10 cellular contexts compared by ENCODE assay signal in the genomic region with DNA sequence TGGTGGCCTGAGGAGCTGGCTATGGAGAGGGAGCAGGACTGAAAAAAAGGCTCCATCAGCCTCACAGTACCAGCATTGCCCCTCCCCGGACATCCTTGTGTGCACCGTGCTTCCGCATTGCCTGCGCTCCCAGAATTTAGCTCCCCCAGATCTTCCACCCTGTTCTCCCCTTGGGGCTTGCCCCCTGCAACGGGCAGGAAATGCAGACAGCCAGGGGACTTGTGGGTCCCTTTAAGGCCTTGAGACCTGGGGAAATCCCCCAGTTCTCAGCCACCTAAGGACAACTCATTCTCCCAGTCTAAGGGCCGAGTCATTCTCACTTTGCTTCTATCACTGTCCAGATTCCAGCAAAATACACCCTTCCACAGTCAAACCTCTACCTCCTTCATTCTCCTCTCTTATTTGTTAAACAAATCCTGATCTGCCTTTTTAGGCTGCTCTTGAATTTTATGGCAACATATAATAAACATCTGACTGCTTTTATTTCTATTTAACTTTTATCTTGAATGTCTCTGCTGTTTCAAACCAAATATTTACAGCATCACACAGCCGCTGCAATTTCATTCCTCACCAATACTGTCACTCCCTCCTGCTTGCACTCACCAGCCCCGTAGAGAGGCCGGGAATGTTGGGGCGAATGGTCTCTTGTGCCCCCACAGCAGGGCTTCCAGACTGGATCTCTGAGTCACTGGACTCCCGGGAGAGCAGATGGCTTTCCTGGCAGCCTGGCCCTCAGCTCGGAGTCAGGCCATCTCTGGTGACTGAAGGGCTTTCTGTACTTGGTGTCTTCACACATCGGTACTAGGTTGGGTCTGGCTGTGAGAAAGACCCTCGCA.
DNase-seq lines count a peak whose midpoint lies in the region; ATAC-seq and TF ChIP-seq lines count a peak whose summit lies in the region.
"Had no signal": no experiment of that assay in that cellular context is flagged by ENCODE, and none has a peak within 500 bp of the region (broad histone marks: within the 10 kb centered on the region; RNA-seq: fewer than 3 reads in every experiment).

No MANE protein-coding gene starts in this region.

- H3K9me3 Mint-ChIP-seq in MCF 10A (ENCODE audit: unreplicated experiment) (peaks cover 31% of the 10 kb centered on the region), glutamatergic neuron (ENCODE audit: unreplicated experiment) (peaks cover 3% of the 10 kb centered on the region)

- intact Hi-C loops in MCF 10A (cut with micrococcal nuclease) = no loop called here
- intact Hi-C loops in breast epithelium (cut with DNase I; ENCODE audit: low total_unique reads) = no loop called here

- TF ChIP-seq CTCF in MCF 10A (IDR thresholded peaks at IDR 0.05; ENCODE audit: unreplicated experiment) = no peak
- TF ChIP-seq CTCF in breast epithelium (IDR thresholded peaks at IDR 0.05) = no peak
- no peak for TF ChIP-seq CTCF in astrocyte of the cerebellum (IDR thresholded peaks at IDR 0.05; ENCODE audit: low read depth, low read length, missing control alignments)
- TF ChIP-seq CTCF in glutamatergic neuron (IDR thresholded peaks at IDR 0.05; ENCODE audit: partially characterized antibody, unreplicated experiment) = no peak

- no peak for TF ChIP-seq POLR2A in breast epithelium (IDR thresholded peaks at IDR 0.05)

- no peaks in the 10 kb centered on the region for H3K4me1 Mint-ChIP-seq in MCF 10A (ENCODE audit: insufficient read depth, unreplicated experiment)
- H3K4me1 Mint-ChIP-seq in glutamatergic neuron (ENCODE audit: low read depth, unreplicated experiment) = peaks cover 4% of the 10 kb centered on the region
- H3K4me1 Mint-ChIP-seq: CD4-positive, CD25-positive, alpha-beta regulatory T cell; memory B cell had no signal

- no peak for ATAC-seq in GM19328 (IDR thresholded peaks at IDR 0.05; ENCODE audit: unreplicated experiment)

- CTCF ChIA-PET in MCF 10A (lab: Yijun Ruan, JAX) = interaction anchor here (0.5 kb wide), 1 partner anchor 1257 kb away, joined by 4 read pairs; no protein-coding TSS in a partner anchor

- no TSS peak for BruUV-seq in MCF 10A (replicated peaks; lab: Mats Ljungman, UMichigan)

- H3K36me3 Mint-ChIP-seq in MCF 10A (ENCODE audit: insufficient read depth, unreplicated experiment) (no peaks in the 10 kb centered on the region), glutamatergic neuron (ENCODE audit: unreplicated experiment) (peaks cover 4% of the 10 kb centered on the region)
- H3K36me3 Mint-ChIP-seq: memory B cell had no signal

- H3K27me3 Mint-ChIP-seq in MCF 10A (ENCODE audit: insufficient read depth, unreplicated experiment) = no peaks in the 10 kb centered on the region
- peaks cover 3% of the 10 kb centered on the region for H3K27me3 Mint-ChIP-seq in glutamatergic neuron (ENCODE audit: unreplicated experiment)
- H3K27me3 Mint-ChIP-seq: memory B cell had no signal

- no peak overlapping the region for H3K4me3 ChIP-seq in breast epithelium
- no peak overlapping the region for H3K4me3 ChIP-seq in astrocyte of the cerebellum (ENCODE audit: low read depth, low read length)
- no peak overlapping the region for H3K4me3 ChIP-seq in effector memory CD4-positive, alpha-beta T cell (ENCODE audit: insufficient read depth, low read depth, low read length, poor library complexity, severe bottlenecking)

- peak; percentile 42 for DNase-seq in MCF 10A (ENCODE audit: unreplicated experiment)
- no peak for DNase-seq in breast epithelium (ENCODE audit: low spot score in 2 of 2)
- peak; percentile 93 for DNase-seq in astrocyte of the cerebellum (ENCODE audit: low read depth)
- peak; percentile 77 for DNase-seq in kidney glomerular epithelial cell (lab: John Stamatoyannopoulos, UW)
- no peak for DNase-seq in glutamatergic neuron
- no peak for DNase-seq in effector memory CD4-positive, alpha-beta T cell
- no peak for DNase-seq in activated CD4-positive, alpha-beta T cell treated with anti-CD3 and anti-CD28 coated beads for 48 hours
- DNase-seq: CD4-positive, CD25-positive, alpha-beta regulatory T cell had no signal

- no peaks in the 10 kb centered on the region for H3K36me3 ChIP-seq in breast epithelium
- no peaks in the 10 kb centered on the region for H3K36me3 ChIP-seq in effector memory CD4-positive, alpha-beta T cell (ENCODE audit: control insufficient read depth, insufficient read depth, low read length)

- no peak overlapping the region for H3K4me3 Mint-ChIP-seq in MCF 10A (ENCODE audit: unreplicated experiment)
- H3K4me3 Mint-ChIP-seq in glutamatergic neuron (ENCODE audit: unreplicated experiment) = no peak overlapping the region
- H3K4me3 Mint-ChIP-seq: CD4-positive, CD25-positive, alpha-beta regulatory T cell; memory B cell had no signal

- no peaks in the 10 kb centered on the region for H3K27me3 ChIP-seq in breast epithelium
- H3K27me3 ChIP-seq in effector memory CD4-positive, alpha-beta T cell (replicated peaks; ENCODE audit: control insufficient read depth, insufficient read depth, low read length, poor library complexity, severe bottlenecking) = no peaks in the 10 kb centered on the region

- H3K4me1 ChIP-seq in breast epithelium = no peaks in the 10 kb centered on the region
- H3K4me1 ChIP-seq in effector memory CD4-positive, alpha-beta T cell (ENCODE audit: control insufficient read depth, insufficient read depth, low read length, poor library complexity, severe bottlenecking) = no peaks in the 10 kb centered on the region

- no peak overlapping the region for H3K27ac Mint-ChIP-seq in MCF 10A (ENCODE audit: low read depth, unreplicated experiment)
- H3K27ac Mint-ChIP-seq in glutamatergic neuron (ENCODE audit: unreplicated experiment) = no peak overlapping the region
- H3K27ac Mint-ChIP-seq: CD4-positive, CD25-positive, alpha-beta regulatory T cell; memory B cell had no signal

- POLR2A ChIA-PET in MCF 10A (lab: Yijun Ruan, JAX) = interaction anchor here (0.7 kb wide), 1 partner anchor 72 kb away, joined by 3 read pairs; no protein-coding TSS in a partner anchor

- H3K27ac ChIP-seq in breast epithelium = no peak overlapping the region
- H3K27ac ChIP-seq in effector memory CD4-positive, alpha-beta T cell (ENCODE audit: insufficient read depth, low read length, poor library complexity, severe bottlenecking) = no peak overlapping the region

- in situ Hi-C loops in astrocyte of the cerebellum (cut with HindIII; ENCODE audit: low sequenced_read_pairs) = no loop called here

- H3K9me3 ChIP-seq in breast epithelium = no peaks in the 10 kb centered on the region
- no peaks in the 10 kb centered on the region for H3K9me3 ChIP-seq in effector memory CD4-positive, alpha-beta T cell (ENCODE audit: control insufficient read depth, low read length)

Comparison
In these comparisons a context has a peak if more than half of its experiments do, and no peak if none do; other contexts are left out.
1. DNase-seq: peak in MCF 10A (single experiment), astrocyte of the cerebellum (single experiment) and kidney glomerular epithelial cell (single experiment); none in breast epithelium (0 of 2), glutamatergic neuron (single experiment), effector memory CD4-positive, alpha-beta T cell (0 of 3) and activated CD4-positive, alpha-beta T cell treated with anti-CD3 and anti-CD28 coated beads for 48 hours (single experiment).